9 cellular contexts compared by ENCODE assay signal in the genomic region with DNA sequence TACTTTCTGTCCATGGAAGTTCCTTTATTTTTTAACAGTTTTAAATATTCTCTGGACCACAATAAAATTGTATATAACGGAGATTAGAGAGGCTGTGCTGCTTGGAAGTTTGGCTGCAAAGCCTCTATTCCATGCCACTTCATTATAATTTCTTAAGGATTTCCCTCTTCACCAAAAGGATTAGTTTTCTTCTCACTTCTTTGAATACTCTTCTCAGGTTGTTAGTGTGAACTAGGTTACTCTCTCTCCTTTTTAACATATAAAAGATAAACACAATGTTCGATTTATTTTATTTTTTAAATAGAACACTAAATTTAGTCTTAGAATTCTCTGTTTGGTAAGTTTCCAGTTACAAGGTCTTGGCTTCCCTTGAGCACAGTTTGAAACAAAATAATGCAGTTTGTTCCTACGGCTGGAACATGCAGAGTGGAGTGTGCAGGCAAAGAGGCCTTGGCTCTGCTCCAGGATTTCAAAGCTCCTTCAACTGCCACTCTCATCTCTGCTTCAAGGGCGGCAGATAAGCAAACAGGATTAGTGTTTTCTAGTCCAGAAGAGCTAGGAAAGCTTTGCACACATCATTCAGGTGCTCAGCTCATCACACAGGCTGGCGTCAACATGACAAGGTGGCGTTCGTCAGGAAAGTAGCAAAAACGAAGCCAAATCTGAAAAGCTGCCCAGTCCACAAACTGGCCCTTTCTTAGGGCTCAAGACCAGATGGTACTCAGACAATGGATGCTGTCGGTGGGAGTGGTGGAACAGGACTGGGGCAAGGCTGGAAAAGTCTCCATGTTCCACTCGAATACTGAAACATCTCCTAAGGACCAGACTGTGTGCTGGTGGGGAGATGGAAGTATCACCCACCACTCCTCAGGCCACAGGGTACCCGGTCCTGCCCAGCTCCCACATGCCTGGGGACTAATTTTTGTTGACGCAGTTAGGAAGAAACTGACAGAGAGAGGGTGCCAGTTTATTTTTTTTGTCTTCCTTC.
DNase-seq lines count a peak whose midpoint lies in the region; ATAC-seq, FAIRE-seq and TF ChIP-seq lines count a peak whose summit lies in the region.
"Had no signal": no experiment of that assay in that cellular context is flagged by ENCODE, and none has a peak within 500 bp of the region (broad histone marks: within the 10 kb centered on the region; RNA-seq: fewer than 3 reads in every experiment).

No MANE protein-coding gene starts in this region.

- H3K9me3 ChIP-seq in mucosa of rectum (ENCODE audit: control insufficient read depth in 2 of 2, low read length in 2 of 2) (no peaks in the 10 kb centered on the region), trophoblast cell (ENCODE audit: insufficient read depth, low read depth, low read length) (peaks cover 2% of the 10 kb centered on the region)

- peaks cover 16 to 26% of the 10 kb centered on the region in 2 donors for H3K4me1 ChIP-seq in mucosa of rectum (ENCODE audit: control insufficient read depth in 2 of 2, insufficient read depth in 2 of 2, low read length in 2 of 2)
- H3K4me1 ChIP-seq in trophoblast cell (ENCODE audit: control insufficient read depth in 1 of 2, insufficient read depth in 2 of 2, low read length in 2 of 2), result peaks cover 0 to 2% of the 10 kb centered on the region in 2 experiments

- FAIRE-seq in bronchial epithelial cell (lab: Jason Lieb, UNC), result no peak
- FAIRE-seq: colon had no signal

- no peaks in the 10 kb centered on the region for H3K79me2 ChIP-seq in trophoblast cell (ENCODE audit: control insufficient read depth, insufficient read depth, low read length, poor library complexity)

- no peak overlapping the region for H2AK5ac ChIP-seq in trophoblast cell (ENCODE audit: low read length)

- H3K4ac ChIP-seq in trophoblast cell (ENCODE audit: low read depth, low read length), result no peak overlapping the region

- no peak overlapping the region for H2BK12ac ChIP-seq in trophoblast cell (ENCODE audit: low read length)

- H4K91ac ChIP-seq in trophoblast cell (ENCODE audit: low read depth, low read length), result no peak overlapping the region

- no peak overlapping the region for H4K12ac ChIP-seq in trophoblast cell (ENCODE audit: low read depth, low read length)

- no peaks in the 10 kb centered on the region for H3K79me1 ChIP-seq in trophoblast cell (ENCODE audit: low read length)

- peak; percentile 98 for DNase-seq in DMS53 treated with DMSO at 0.1 percent for 48 hours (lab: John Stamatoyannopoulos, UW; ENCODE audit: unreplicated experiment)
- DNase-seq in NCI-H2196 (lab: John Stamatoyannopoulos, UW; ENCODE audit: unreplicated experiment), result peak; percentile 79
- peak; percentile 12 for DNase-seq in bronchial epithelial cell (ENCODE audit: low read depth)
- no peak for DNase-seq in trophoblast cell
- no peak for DNase-seq in activated CD4-positive, alpha-beta T cell treated with anti-CD3 and anti-CD28 coated beads, Interleukin-2, amount 50 U/mL, for 48 hours
- DNase-seq in foreskin melanocyte, result no peak

- H3K18ac ChIP-seq in trophoblast cell (ENCODE audit: low read length), result no peak overlapping the region

- H2BK5ac ChIP-seq in trophoblast cell (ENCODE audit: low read depth, low read length, poor library complexity), result no peak overlapping the region

- no peak overlapping the region for H4K8ac ChIP-seq in trophoblast cell (ENCODE audit: low read depth, low read length)

- no peak overlapping the region for H3K4me2 ChIP-seq in trophoblast cell (ENCODE audit: low read length)

- no peaks in the 10 kb centered on the region for H3K36me3 ChIP-seq in bronchial epithelial cell (ENCODE audit: control insufficient read depth, insufficient read depth, low read length)
- peaks cover 0 to 3% of the 10 kb centered on the region in 2 donors for H3K36me3 ChIP-seq in mucosa of rectum (ENCODE audit: control insufficient read depth in 2 of 2, insufficient read depth in 2 of 2, low read length in 2 of 2)
- H3K36me3 ChIP-seq in trophoblast cell (ENCODE audit: control insufficient read depth in 1 of 2, insufficient read depth in 2 of 2, low read length in 2 of 2), result no peaks in the 10 kb centered on the region

- no CpG with 5 or more reads among the region's 12 CpGs for whole genome bisulfite sequencing in trophoblast cell (ENCODE audit: extremely low coverage, insufficient coverage, insufficient read length)

- H3K27ac ChIP-seq in mucosa of rectum (ENCODE audit: low read depth in 2 of 2, low read length in 2 of 2) (peak overlapping the region; percentile 81 to 85), trophoblast cell (ENCODE audit: low read depth, low read length) (no peak overlapping the region)

- H3K23ac ChIP-seq in trophoblast cell (ENCODE audit: low read length), result no peak overlapping the region

- no peak for ATAC-seq in HG02870 (IDR thresholded peaks at IDR 0.05; ENCODE audit: unreplicated experiment)

- H2AFZ ChIP-seq in trophoblast cell (ENCODE audit: insufficient read depth, low read length, poor library complexity), result no peak overlapping the region

- H3K9ac ChIP-seq in mucosa of rectum (ENCODE audit: low read depth in 1 of 2, low read length in 2 of 2) (no peak overlapping the region), trophoblast cell (ENCODE audit: low read length) (no peak overlapping the region)

- H2BK120ac ChIP-seq in trophoblast cell (ENCODE audit: insufficient read depth, low read length, poor library complexity), result no peak overlapping the region

- H3K14ac ChIP-seq in trophoblast cell (ENCODE audit: low read length), result no peak overlapping the region

- H3K27me3 ChIP-seq in bronchial epithelial cell (ENCODE audit: control insufficient read depth, insufficient read depth, low read length) (no peaks in the 10 kb centered on the region), mucosa of rectum (ENCODE audit: control insufficient read depth in 2 of 2, insufficient read depth in 2 of 2, low read length in 2 of 2) (no peaks in the 10 kb centered on the region), trophoblast cell (ENCODE audit: insufficient read depth, low read length) (no peaks in the 10 kb centered on the region)

- H3K4me3 ChIP-seq in bronchial epithelial cell (ENCODE audit: low read depth, low read length) (no peak overlapping the region), mucosa of rectum (ENCODE audit: low read length in 2 of 2) (peak overlapping the region in 1 of 2 donors; percentile 35), trophoblast cell (ENCODE audit: low read depth, low read length) (no peak overlapping the region)

- TF ChIP-seq CTCF in bronchial epithelial cell (IDR thresholded peaks at IDR 0.05; ENCODE audit: insufficient read depth, low read length, severe bottlenecking), result no peak

Comparison
In these comparisons a context has a peak if more than half of its experiments do, and no peak if none do; other contexts are left out.
1. DNase-seq: peak in DMS53 treated with DMSO at 0.1 percent for 48 hours (single experiment), NCI-H2196 (single experiment) and bronchial epithelial cell (single experiment); none in trophoblast cell (0 of 2), activated CD4-positive, alpha-beta T cell treated with anti-CD3 and anti-CD28 coated beads, Interleukin-2, amount 50 U/mL, for 48 hours (0 of 2) and foreskin melanocyte (single experiment).